ENCODE assay signal across 19 cellular contexts in genomic region chr6:2730353-2730752, GRCh38. TPM values are rescaled to one million over a fixed set of nuclear protein-coding genes. Genes with fewer than 3 reads are reported as not detected.
A peak's percentile ranks its signal among the peaks of the same experiment; 100 is the strongest.
DNase-seq lines count a peak whose midpoint lies in the region; ATAC-seq and TF ChIP-seq lines count a peak whose summit lies in the region.
"Had no signal": no experiment of that assay in that cellular context is flagged by ENCODE, and none has a peak within 500 bp of the region (broad histone marks: within the 10 kb centered on the region; RNA-seq: fewer than 3 reads in every experiment).

No MANE protein-coding gene starts in this region.

- TF ChIP-seq CTCF in right atrium auricular region (IDR thresholded peaks at IDR 0.05) (no peak), Loucy (conservative IDR thresholded peaks at IDR 0.05; ENCODE audit: low read length) (no peak), brain microvascular endothelial cell (IDR thresholded peaks at IDR 0.05; ENCODE audit: low read depth, low read length, missing control alignments) (no peak)

- H3K4me1 ChIP-seq in right atrium auricular region (peaks cover 0 to 74% of the 10 kb centered on the region in 2 donors), Loucy (ENCODE audit: insufficient read depth, low read length, poor library complexity, severe bottlenecking) (peaks cover 61% of the 10 kb centered on the region)
- H3K4me1 ChIP-seq: BE2C had no signal

- no peaks in the 10 kb centered on the region for H3K79me2 ChIP-seq in Loucy (ENCODE audit: insufficient read depth, low read length)

- H3K9me3 ChIP-seq in right atrium auricular region: no peaks in the 10 kb centered on the region
- H3K9me3 ChIP-seq in Loucy (ENCODE audit: insufficient read depth, low read depth, low read length): no peaks in the 10 kb centered on the region
- H3K9me3 ChIP-seq: BE2C, SJSA1 had no signal

- ATAC-seq in left ventricle myocardium superior (no peak), GM18511 (IDR thresholded peaks at IDR 0.05; ENCODE audit: unreplicated experiment) (no peak)

- intact Hi-C loops in left ventricle myocardium superior (cut with micrococcal nuclease): no loop called here

- peak overlapping the region; percentile 33 to 89 for H3K27ac ChIP-seq in right atrium auricular region
- no peak overlapping the region for H3K27ac ChIP-seq in brain microvascular endothelial cell
- H3K27ac ChIP-seq: SJSA1 had no signal

- H4K20me1 ChIP-seq in Loucy (ENCODE audit: insufficient read depth, low read length, poor library complexity, severe bottlenecking): no peaks in the 10 kb centered on the region

- H2AFZ ChIP-seq in Loucy (ENCODE audit: low read length): no peak overlapping the region

- peak overlapping the region; percentile 4 for H3K4me2 ChIP-seq in Loucy (ENCODE audit: low read depth, low read length, poor library complexity, severe bottlenecking)

- DNase-seq in right atrium auricular region (ENCODE audit: low spot score): no peak
- no peak for DNase-seq in left ventricle myocardium superior
- peak; percentile 53 for DNase-seq in globus pallidus (ENCODE audit: low spot score)
- peak; percentile 53 for DNase-seq in superior temporal gyrus (ENCODE audit: extremely low spot score)
- no peak for DNase-seq in brain microvascular endothelial cell
- DNase-seq in kidney tubule cell (ENCODE audit: low spot score): no peak
- DNase-seq: 8988T; BE2C; Calu3; CD4-positive, alpha-beta memory T cell; KG1; NCI-H1048; NCI-H1436; NCI-H2029 treated with DMSO at 0.1 percent for 48 hours; NCI-H2171; NCI-H526 had no signal

- H3K36me3 ChIP-seq in right atrium auricular region (no peaks in the 10 kb centered on the region), Loucy (ENCODE audit: insufficient read depth, low read length) (no peaks in the 10 kb centered on the region), brain microvascular endothelial cell (replicated peaks) (no peaks in the 10 kb centered on the region)
- H3K36me3 ChIP-seq: BE2C, SJSA1 had no signal

- H3K27me3 ChIP-seq in right atrium auricular region: no peaks in the 10 kb centered on the region
- H3K27me3 ChIP-seq in Loucy (ENCODE audit: insufficient read depth, low read length, poor library complexity, severe bottlenecking): no peaks in the 10 kb centered on the region
- H3K27me3 ChIP-seq in brain microvascular endothelial cell (replicated peaks): no peaks in the 10 kb centered on the region
- H3K27me3 ChIP-seq: SJSA1 had no signal

- in situ Hi-C loops in brain microvascular endothelial cell (cut with HindIII; ENCODE audit: low pct_ligation_motif_present, low sequenced_read_pairs): no loop called here

- H3F3A ChIP-seq in Loucy (ENCODE audit: low read depth): no peaks in the 10 kb centered on the region

- no peak overlapping the region for H3K9ac ChIP-seq in Loucy (ENCODE audit: low read depth, low read length, poor library complexity, severe bottlenecking)

- H3K9me2 ChIP-seq in Loucy (replicated peaks; ENCODE audit: low read depth, low read length): no peaks in the 10 kb centered on the region

- H3K4me3 ChIP-seq in right atrium auricular region (no peak overlapping the region), Loucy (ENCODE audit: low read length, poor library complexity, severe bottlenecking) (no peak overlapping the region), brain microvascular endothelial cell (ENCODE audit: low read depth, low read length) (no peak overlapping the region)
- H3K4me3 ChIP-seq: SJSA1 had no signal

RNA-seq across cellular contexts. Expression of gene MYLK4, which starts 20.4 kb away (rescaled TPM):
- 1 to 10 TPM; 1.0 to 3.6 TPM for total RNA-seq in right atrium auricular region
- 2.5 TPM for total RNA-seq in left ventricle myocardium superior

RNA-seq across cellular contexts. Expression of gene WRNIP1, which starts 34.8 kb away (rescaled TPM):
- 10 to 100 TPM; 51.9 to 53.5 TPM for total RNA-seq in right atrium auricular region
- total RNA-seq in left ventricle myocardium superior: 45.1 TPM

Comparison
In these comparisons a context has a peak if more than half of its experiments do, and no peak if none do; other contexts are left out.
1. DNase-seq: peak in globus pallidus (single experiment) and superior temporal gyrus (single experiment); none in right atrium auricular region (single experiment), left ventricle myocardium superior (single experiment), brain microvascular endothelial cell (single experiment) and kidney tubule cell (single experiment).